In the genomic region with DNA sequence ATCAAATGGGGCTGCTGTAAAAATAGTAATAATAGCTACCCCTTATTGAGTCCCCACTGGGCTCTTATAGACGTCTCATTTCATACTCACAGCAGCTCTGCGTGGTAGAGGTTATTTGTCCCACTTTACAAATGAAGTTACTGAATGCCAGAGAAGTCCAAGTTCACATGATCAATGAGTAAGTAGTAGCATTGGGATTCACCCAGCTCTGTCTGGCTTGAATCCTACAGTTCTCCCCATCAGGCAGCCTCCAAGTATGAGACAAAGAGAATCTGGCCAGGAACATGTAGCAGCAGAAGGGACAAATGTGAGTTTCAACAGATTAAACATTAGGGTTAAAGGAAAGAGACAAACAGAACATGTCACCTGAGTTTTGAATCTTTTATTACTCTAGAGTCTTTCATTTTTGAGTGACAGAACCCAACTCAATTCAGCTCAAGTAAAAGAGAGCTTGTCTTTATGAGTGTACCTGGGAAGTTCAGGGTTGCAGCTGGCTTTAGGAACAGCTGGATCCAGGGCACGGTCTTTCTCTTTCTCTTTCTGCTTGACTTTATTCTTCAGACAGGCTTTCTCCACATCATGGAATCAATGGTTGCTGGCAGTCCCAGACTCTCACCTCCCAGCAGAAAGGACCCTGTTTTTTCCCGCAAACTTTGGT, we compare ENCODE assay signal across 28 cellular contexts.
DNase-seq lines count a peak whose midpoint lies in the region; ATAC-seq and FAIRE-seq lines count a peak whose summit lies in the region.
"Had no signal": no experiment of that assay in that cellular context is flagged by ENCODE, and none has a peak within 500 bp of the region (broad histone marks: within the 10 kb centered on the region; RNA-seq: fewer than 3 reads in every experiment).

No MANE protein-coding gene starts in this region.

- H2AFZ ChIP-seq in GM23248, result no peak overlapping the region

- no peak overlapping the region for H3K4me3 ChIP-seq in GM23248
- no peak overlapping the region for H3K4me3 ChIP-seq in small intestine (ENCODE audit: low read depth in 1 of 2, low read length in 2 of 2)
- H3K4me3 ChIP-seq: BLaER1, lung, prostate gland, skin epidermis had no signal

- WGBS in GM23248 (ENCODE audit: low coverage in 1 of 2, low lambda C conversion rate in 2 of 2, missing lambda C conversion rate in 2 of 2), 2 experiments, result 34 to 50% methylated on average over 4 of the region's 4 CpGs
- WGBS in small intestine, 3 donors, result 66 to 71% (median 71%) methylated on average over 4 of the region's 4 CpGs

- H3K4me3 Mint-ChIP-seq in activated CD8-positive, alpha-beta memory T cell treated with anti-CD3 and anti-CD28 coated beads, Interleukin-2, amount 10 ng/mL, durations not matched to agents 7 days and 5 days, result peak overlapping the region; percentile 9
- H3K4me3 Mint-ChIP-seq: activated B cell treated with CpG ODN at 0.5 μM for 24 hours had no signal

- H3K4me2 ChIP-seq in GM23248 (ENCODE audit: unreplicated experiment), result no peak overlapping the region
- H3K4me2 ChIP-seq: BLaER1 had no signal

- H3K79me2 ChIP-seq in GM23248 (ENCODE audit: insufficient read depth), result no peaks in the 10 kb centered on the region

- no peak overlapping the region for H3K9ac ChIP-seq in GM23248
- H3K9ac ChIP-seq: BLaER1 had no signal

- no peaks in the 10 kb centered on the region for H3K36me3 Mint-ChIP-seq in activated CD8-positive, alpha-beta memory T cell treated with anti-CD3 and anti-CD28 coated beads, Interleukin-2, amount 10 ng/mL, durations not matched to agents 7 days and 5 days

- peaks cover 34% of the 10 kb centered on the region for H3K27me3 Mint-ChIP-seq in activated CD8-positive, alpha-beta memory T cell treated with anti-CD3 and anti-CD28 coated beads, Interleukin-2, amount 10 ng/mL, durations not matched to agents 7 days and 5 days

- H3K4me1 Mint-ChIP-seq in activated CD8-positive, alpha-beta memory T cell treated with anti-CD3 and anti-CD28 coated beads, Interleukin-2, amount 10 ng/mL, durations not matched to agents 7 days and 5 days, result peaks cover 5% of the 10 kb centered on the region
- H3K4me1 Mint-ChIP-seq: activated B cell treated with CpG ODN at 0.5 μM for 24 hours had no signal

- H3K27ac ChIP-seq in GM23248 (no peak overlapping the region), small intestine (ENCODE audit: low read depth in 1 of 2, low read length in 1 of 2) (no peak overlapping the region)
- H3K27ac ChIP-seq: BLaER1, foreskin keratinocyte, prostate gland had no signal

- H3K9me3 Mint-ChIP-seq in activated CD8-positive, alpha-beta memory T cell treated with anti-CD3 and anti-CD28 coated beads, Interleukin-2, amount 10 ng/mL, durations not matched to agents 7 days and 5 days (ENCODE audit: low read depth), result no peaks in the 10 kb centered on the region

- no peaks in the 10 kb centered on the region for H3K9me2 ChIP-seq in GM23248 (ENCODE audit: insufficient read depth)

- FAIRE-seq in small intestine (lab: Jason Lieb, UNC), result no peak
- FAIRE-seq: endothelial cell of umbilical vein, islet of Langerhans had no signal

- H3K27ac Mint-ChIP-seq in activated CD8-positive, alpha-beta memory T cell treated with anti-CD3 and anti-CD28 coated beads, Interleukin-2, amount 10 ng/mL, durations not matched to agents 7 days and 5 days, result no peak overlapping the region
- H3K27ac Mint-ChIP-seq: activated B cell treated with CpG ODN at 0.5 μM for 24 hours had no signal

- H3K9me3 ChIP-seq in GM23248 (ENCODE audit: low read depth) (no peaks in the 10 kb centered on the region), small intestine (ENCODE audit: control insufficient read depth, low read depth) (no peaks in the 10 kb centered on the region)
- H3K9me3 ChIP-seq: BLaER1, prostate gland had no signal

- CTCF ChIA-PET in activated CD8-positive, alpha-beta memory T cell treated with anti-CD3 and anti-CD28 coated beads, Interleukin-2, amount 10 ng/mL, durations not matched to agents 7 days and 5 days (lab: Charles Lee), result interaction anchor here (0.8 kb wide), 2 partner anchors 29 to 117 kb away, joined by 3 read pairs; no protein-coding TSS in a partner anchor

- no peaks in the 10 kb centered on the region for H3F3A ChIP-seq in GM23248 (ENCODE audit: insufficient read depth)

- in situ Hi-C loops in GM23248 (cut with MboI), result no loop called here

- H3K36me3 ChIP-seq in GM23248 (ENCODE audit: low read depth), result no peaks in the 10 kb centered on the region
- H3K36me3 ChIP-seq in small intestine (ENCODE audit: control insufficient read depth in 2 of 2, insufficient read depth in 2 of 2, low read length in 2 of 2), result no peaks in the 10 kb centered on the region
- H3K36me3 ChIP-seq: BLaER1, prostate gland had no signal

- peaks cover 19% of the 10 kb centered on the region for H3K4me1 ChIP-seq in GM23248 (ENCODE audit: insufficient read depth)
- H3K4me1 ChIP-seq in small intestine (ENCODE audit: control insufficient read depth in 2 of 2, insufficient read depth in 1 of 2, low read depth in 1 of 2, low read length in 1 of 2), result no peaks in the 10 kb centered on the region
- H3K4me1 ChIP-seq: foreskin keratinocyte had no signal

- no peak for ATAC-seq in activated CD8-positive, alpha-beta memory T cell treated with anti-CD3 and anti-CD28 coated beads, Interleukin-2, amount 10 ng/mL, durations not matched to agents 7 days and 5 days
- ATAC-seq in HG03442 (IDR thresholded peaks at IDR 0.05; ENCODE audit: unreplicated experiment) (no peak), GM19455 (IDR thresholded peaks at IDR 0.05; ENCODE audit: unreplicated experiment) (no peak)
- ATAC-seq: foreskin keratinocyte, Right ventricle myocardium inferior had no signal

- H4K20me1 ChIP-seq in GM23248 (ENCODE audit: insufficient read depth), result no peaks in the 10 kb centered on the region
- H4K20me1 ChIP-seq: BLaER1 had no signal

- DNase-seq in activated CD8-positive, alpha-beta memory T cell treated with anti-CD3 and anti-CD28 coated beads, Interleukin-2, amount 10 ng/mL, durations not matched to agents 7 days and 5 days, result no peak
- DNase-seq in activated CD8-positive, alpha-beta memory T cell treated with anti-CD3 and anti-CD28 coated beads, Interleukin-2, amount 50 U/mL, for 48 hours, result no peak
- DNase-seq in GM23248 (peak; percentile 61), fibroblast of gingiva (ENCODE audit: low read depth) (peak; percentile 16), small intestine (peak; percentile 32), CD1c-positive myeloid dendritic cell (ENCODE audit: extremely low spot score) (no peak)
- DNase-seq: 8988T; activated B cell treated with CpG ODN at 0.5 μM for 24 hours; activated CD4-positive, alpha-beta T cell treated with anti-CD3 and anti-CD28 coated beads, Interleukin-2, amount 50 U/mL, for 48 hours; activated naive CD4-positive, alpha-beta T cell treated with anti-CD3 and anti-CD28 coated beads, Interleukin-2, amount 50 U/mL, for 16 hours; aorta; central memory CD4-positive, alpha-beta T cell; foreskin keratinocyte; NCI-H1417; NCI-H510A treated with DMSO at 0.1 percent for 48 hours; stimulated activated CD4-positive, alpha-beta T cell treated with anti-CD3 and anti-CD28 coated beads, Interleukin-4, amount 100 ng/mL, for 1 hour; stimulated activated naive CD4-positive, alpha-beta T cell treated with Interleukin-2 at 50 U/mL for 16 hours; T1000; trophoblast cell had no signal

- H3K27me3 ChIP-seq in GM23248 (replicated peaks; ENCODE audit: insufficient read depth) (peaks cover 9% of the 10 kb centered on the region; the same call in 1 of the 2 replicates), small intestine (ENCODE audit: control insufficient read depth in 2 of 2, insufficient read depth in 2 of 2, low read length in 2 of 2) (no peaks in the 10 kb centered on the region)
- H3K27me3 ChIP-seq: BLaER1 had no signal

Comparison
In these comparisons a context has a peak if more than half of its experiments do, and no peak if none do; other contexts are left out.
1. DNase-seq: peak in GM23248 (single experiment), fibroblast of gingiva (single experiment) and small intestine (single experiment); none in activated CD8-positive, alpha-beta memory T cell treated with anti-CD3 and anti-CD28 coated beads, Interleukin-2, amount 10 ng/mL, durations not matched to agents 7 days and 5 days (single experiment), activated CD8-positive, alpha-beta memory T cell treated with anti-CD3 and anti-CD28 coated beads, Interleukin-2, amount 50 U/mL, for 48 hours (single experiment) and CD1c-positive myeloid dendritic cell (single experiment).